In the genomic region with DNA sequence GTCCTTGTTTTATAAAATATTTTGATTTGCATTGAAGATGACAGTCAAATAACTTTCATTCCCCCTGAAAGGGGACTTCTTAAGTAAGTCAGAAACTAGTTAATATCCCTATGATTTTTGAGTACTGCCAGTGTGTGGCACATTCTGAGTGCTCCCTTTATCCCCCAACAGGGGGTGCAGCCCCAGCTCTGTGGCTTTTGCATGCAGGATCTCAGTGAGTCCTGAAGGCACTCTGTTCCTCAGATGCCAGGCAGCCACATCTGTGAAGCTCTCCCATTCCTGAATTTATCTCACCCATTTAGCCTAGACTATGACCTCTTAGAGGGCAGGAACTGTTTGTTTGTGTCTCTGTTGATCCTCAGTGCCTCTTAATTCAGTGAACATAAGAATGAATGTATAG, we compare ENCODE assay signal across 8 cellular contexts.
DNase-seq lines count a peak whose midpoint lies in the region; ATAC-seq and TF ChIP-seq lines count a peak whose summit lies in the region.

No MANE protein-coding gene starts in this region.

- intact Hi-C loops in Right ventricle myocardium inferior (cut with DNase I) (no loop called here), transverse colon (cut with DNase I; ENCODE audit: low total_unique reads) (no loop called here), tibial artery (cut with DNase I; ENCODE audit: low total_unique reads) (no loop called here)

- H3K36me3 ChIP-seq in right atrium auricular region: no peaks in the 10 kb centered on the region
- peaks cover 0 to 4% (median 0%) of the 10 kb centered on the region in 4 donors for H3K36me3 ChIP-seq in transverse colon
- H3K36me3 ChIP-seq in tibial artery: no peaks in the 10 kb centered on the region

- TF ChIP-seq CTCF in right atrium auricular region (IDR thresholded peaks at IDR 0.05) (peak in 1 of 2 donors; percentile 48), fibroblast of pulmonary artery (IDR thresholded peaks at IDR 0.05; ENCODE audit: low read length, missing control alignments) (peak; percentile 37), transverse colon (IDR thresholded peaks at IDR 0.05) (peak in 3 of 5 experiments; percentile 15 to 31 (median 24)), tibial artery (IDR thresholded peaks at IDR 0.05) (peak in 1 of 2 experiments; percentile 23)

- in situ Hi-C loops in transverse colon (cut with MboI; ENCODE audit: low pct_ligation_motif_present in 1 of 4, low pct_unique_long_range_greater_than_20kb in 1 of 4, low sequenced_read_pairs in 3 of 4): no loop called here

- H3K27ac ChIP-seq in right atrium auricular region: no peak overlapping the region
- no peak overlapping the region for H3K27ac ChIP-seq in transverse colon
- no peak overlapping the region for H3K27ac ChIP-seq in tibial artery

- H3K4me3 ChIP-seq in right atrium auricular region: no peak overlapping the region
- H3K4me3 ChIP-seq in fibroblast of pulmonary artery (replicated peaks; ENCODE audit: low read depth, low read length): no peak overlapping the region
- no peak overlapping the region for H3K4me3 ChIP-seq in transverse colon
- H3K4me3 ChIP-seq in tibial artery: no peak overlapping the region

- no peak for TF ChIP-seq EP300 in transverse colon (IDR thresholded peaks at IDR 0.05; ENCODE audit: low read depth)

- DNase-seq in Right ventricle myocardium inferior (ENCODE audit: missing footprints) (no peak), right atrium auricular region (ENCODE audit: low spot score) (no peak), NCI-H69 (lab: John Stamatoyannopoulos, UW) (peak; percentile 76), fibroblast of pulmonary artery (ENCODE audit: low read depth) (peak; percentile 20), transverse colon (no peak), amniotic stem cell (lab: John Stamatoyannopoulos, UW) (no peak), tibial artery (no peak)

- TF ChIP-seq POLR2A in transverse colon (IDR thresholded peaks at IDR 0.05): no peak

- H3K4me1 ChIP-seq in right atrium auricular region: peaks cover 0 to 3% of the 10 kb centered on the region in 2 donors
- H3K4me1 ChIP-seq in transverse colon: no peaks in the 10 kb centered on the region
- peaks cover 0 to 8% (median 0%) of the 10 kb centered on the region in 4 donors for H3K4me1 ChIP-seq in tibial artery

- H3K27me3 ChIP-seq in right atrium auricular region (no peaks in the 10 kb centered on the region), transverse colon (no peaks in the 10 kb centered on the region), tibial artery (no peaks in the 10 kb centered on the region)

- ATAC-seq in Right ventricle myocardium inferior: peak; percentile 65
- no peak for ATAC-seq in HG03097 (IDR thresholded peaks at IDR 0.05; ENCODE audit: low FRiP score, unreplicated experiment)

- no peaks in the 10 kb centered on the region for H3K9me3 ChIP-seq in right atrium auricular region
- H3K9me3 ChIP-seq in transverse colon: no peaks in the 10 kb centered on the region
- H3K9me3 ChIP-seq in tibial artery: no peaks in the 10 kb centered on the region

Comparison
In these comparisons a context has a peak if more than half of its experiments do, and no peak if none do; other contexts are left out.
1. DNase-seq: peak in NCI-H69 (single experiment) and fibroblast of pulmonary artery (single experiment); none in Right ventricle myocardium inferior (single experiment), right atrium auricular region (single experiment), transverse colon (single experiment), amniotic stem cell (single experiment) and tibial artery (0 of 2).